ENCODE assay signal across 12 cellular contexts in the genomic region with DNA sequence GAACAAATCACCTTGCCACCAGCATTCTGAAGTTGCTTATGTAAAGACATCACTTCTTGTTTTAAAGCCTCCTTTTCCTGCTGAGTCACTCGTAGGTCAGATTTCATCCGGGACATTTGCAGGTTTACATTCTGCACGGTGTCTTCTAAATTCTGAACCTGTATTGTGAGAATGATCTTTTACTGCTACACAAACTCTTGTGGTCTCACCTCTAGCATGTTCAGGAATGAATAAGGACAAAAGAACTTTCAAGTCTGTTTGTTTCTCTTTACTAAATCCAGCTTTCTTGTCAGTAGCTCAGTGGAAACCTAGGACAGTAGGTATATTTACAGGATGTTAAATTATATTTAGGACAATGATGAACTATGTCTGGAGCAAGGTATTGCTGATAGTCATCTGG.
DNase-seq lines count a peak whose midpoint lies in the region; FAIRE-seq and TF ChIP-seq lines count a peak whose summit lies in the region.
"Had no signal": no experiment of that assay in that cellular context is flagged by ENCODE, and none has a peak within 500 bp of the region (broad histone marks: within the 10 kb centered on the region; RNA-seq: fewer than 3 reads in every experiment).

No MANE protein-coding gene starts in this region.

- no peak overlapping the region for H3K9ac ChIP-seq in adipocyte (ENCODE audit: low read length)

- H3K27ac Mint-ChIP-seq in mesothelial cell of epicardium = peak overlapping the region; percentile 15

- H3K9me3 Mint-ChIP-seq in mesothelial cell of epicardium = no peaks in the 10 kb centered on the region

- TF ChIP-seq CTCF in mesothelial cell of epicardium (IDR thresholded peaks at IDR 0.05; ENCODE audit: unreplicated experiment) = no peak
- no peak for TF ChIP-seq CTCF in vagina (IDR thresholded peaks at IDR 0.05)

- DNase-seq in DMS 273 (lab: John Stamatoyannopoulos, UW; ENCODE audit: unreplicated experiment) = peak; percentile 42
- DNase-seq in DMS 273 treated with DMSO at 0.1 percent for 48 hours (lab: John Stamatoyannopoulos, UW) = no peak
- DNase-seq in HTR-8/SVneo (ENCODE audit: insufficient read length, low spot score) = peak; percentile 37
- DNase-seq in adipocyte (ENCODE audit: low read depth) = peak; percentile 55
- no peak for DNase-seq in mesothelial cell of epicardium (ENCODE audit: low spot score in 2 of 2, unreplicated experiment in 2 of 2)
- DNase-seq in vagina (ENCODE audit: extremely low spot score in 2 of 2) = no peak
- no peak for DNase-seq in GDM1 (lab: John Stamatoyannopoulos, UW)
- no peak for DNase-seq in NCI-H748 (lab: John Stamatoyannopoulos, UW; ENCODE audit: unreplicated experiment)
- DNase-seq: activated T-cell treated with anti-CD3 and anti-CD28 coated beads for 4 hours, H7, KBM-7 had no signal

- H3K27me3 ChIP-seq in adipocyte (replicated peaks; ENCODE audit: control insufficient read depth, insufficient read depth, low read length) (no peaks in the 10 kb centered on the region), vagina (no peaks in the 10 kb centered on the region)

- H3K36me3 Mint-ChIP-seq in mesothelial cell of epicardium = peaks cover 28% of the 10 kb centered on the region

- H3K27ac ChIP-seq in vagina = no peak overlapping the region
- H3K27ac ChIP-seq: 22Rv1 had no signal

- H3K4me1 ChIP-seq in adipocyte (ENCODE audit: control insufficient read depth, insufficient read depth, low read length) (peaks cover 16% of the 10 kb centered on the region), vagina (peaks cover 3% of the 10 kb centered on the region)

- no peaks in the 10 kb centered on the region for H3K27me3 Mint-ChIP-seq in mesothelial cell of epicardium (ENCODE audit: low read depth)

- no peak overlapping the region for H3K4me3 ChIP-seq in adipocyte (ENCODE audit: low read length)
- H3K4me3 ChIP-seq in vagina = no peak overlapping the region

- H3K36me3 ChIP-seq in adipocyte (ENCODE audit: control insufficient read depth, insufficient read depth, low read length, severe bottlenecking) = peaks cover 48% of the 10 kb centered on the region
- H3K36me3 ChIP-seq in vagina = peaks cover 0 to 19% of the 10 kb centered on the region in 2 donors

- no peak for TF ChIP-seq POLR2A in vagina (IDR thresholded peaks at IDR 0.05)

- no peaks in the 10 kb centered on the region for H3K9me3 ChIP-seq in adipocyte (ENCODE audit: control insufficient read depth, low read length)
- H3K9me3 ChIP-seq in vagina = no peaks in the 10 kb centered on the region

- H3K4me1 Mint-ChIP-seq in mesothelial cell of epicardium = peaks cover 11% of the 10 kb centered on the region

- no peak overlapping the region for H3K4me3 Mint-ChIP-seq in mesothelial cell of epicardium

- no peak for FAIRE-seq in HTR-8/SVneo (lab: Jason Lieb, UNC)

- intact Hi-C loops in vagina (cut with DNase I) = no loop called here

Comparison
In these comparisons a context has a peak if more than half of its experiments do, and no peak if none do; other contexts are left out.
1. DNase-seq: peak in DMS 273 (single experiment), HTR-8/SVneo (single experiment) and adipocyte (single experiment); none in DMS 273 treated with DMSO at 0.1 percent for 48 hours (single experiment), mesothelial cell of epicardium (0 of 2), vagina (0 of 2), GDM1 (single experiment) and NCI-H748 (single experiment).